ENCODE assay signal across 8 cellular contexts in genomic region chr12:103957865-103958388, GRCh38. TPM values are rescaled to one million over a fixed set of nuclear protein-coding genes. Genes with fewer than 3 reads are reported as not detected.
DNase-seq lines count a peak whose midpoint lies in the region; ATAC-seq, FAIRE-seq and TF ChIP-seq lines count a peak whose summit lies in the region.

No MANE protein-coding gene starts in this region.

- in situ Hi-C loops in GM12878 (cut with MboI) (no loop called here), KBM-7 (cut with MboI; ENCODE audit: low pct_unique_long_range_greater_than_20kb, low sequenced_read_pairs) (no loop called here)

- H3K4me1 ChIP-seq in heart right ventricle (peaks cover 3 to 36% (median 21%) of the 10 kb centered on the region in 9 donors), GM12878 (ENCODE audit: control insufficient read depth, insufficient read depth, low read length) (no peaks in the 10 kb centered on the region; the same call in 1 of the 2 replicates), mucosa of rectum (ENCODE audit: control insufficient read depth in 2 of 2, insufficient read depth in 2 of 2, low read length in 2 of 2) (peaks cover 9 to 16% of the 10 kb centered on the region in 2 donors), vagina (peaks cover 24% of the 10 kb centered on the region)

- SMC1A ChIA-PET in GM12878 (lab: Charles Lee; ENCODE audit: uncharacterized antibody, unreplicated experiment) = interaction anchor here (0.6 to 8.1 kb wide), 5 partner anchors 10 to 147 kb away, joined by 3 to 67 read pairs (median 5); partner anchors contain the start of genes HSP90B1 and TDG

- no peak for DNase-seq in heart right ventricle
- DNase-seq in Right ventricle myocardium superior = no peak
- DNase-seq in GM12878 (ENCODE audit: low read depth, low spot score) = no peak
- no peak for DNase-seq in vagina (ENCODE audit: extremely low spot score in 2 of 2)
- DNase-seq in activated CD8-positive, alpha-beta memory T cell treated with anti-CD3 and anti-CD28 coated beads, Interleukin-2, amount 50 U/mL, for 48 hours = no peak
- no peak for DNase-seq in KBM-7
- no peak for DNase-seq in middle frontal gyrus (ENCODE audit: extremely low spot score, low spot score)

- no peak overlapping the region for H3K4me2 ChIP-seq in GM12878 (ENCODE audit: control insufficient read depth, insufficient read depth)

- no peak overlapping the region for H2AFZ ChIP-seq in GM12878 (ENCODE audit: control insufficient read depth, low read depth, low read length)

- peaks cover 20% of the 10 kb centered on the region for H3K79me2 ChIP-seq in GM12878 (ENCODE audit: control insufficient read depth, insufficient read depth, low read length)

- peaks cover 0 to 25% (median 8%) of the 10 kb centered on the region in 9 donors for H3K36me3 ChIP-seq in heart right ventricle
- peaks cover 3 to 8% of the 10 kb centered on the region in 2 experiments; a peak in 2 of 4 replicates for H3K36me3 ChIP-seq in GM12878 (ENCODE audit: control insufficient read depth in 2 of 2, insufficient read depth in 2 of 2, low read length in 1 of 2)
- peaks cover 12% of the 10 kb centered on the region in 2 donors for H3K36me3 ChIP-seq in mucosa of rectum (ENCODE audit: control insufficient read depth in 2 of 2, insufficient read depth in 2 of 2, low read length in 2 of 2)
- no peaks in the 10 kb centered on the region for H3K36me3 ChIP-seq in vagina

- TF ChIP-seq CTCF in heart right ventricle (IDR thresholded peaks at IDR 0.05) (no peak), GM12878 (IDR thresholded peaks at IDR 0.05 in 2 of 3, conservative IDR thresholded peaks at IDR 0.05 in 1 of 3; ENCODE audit: control insufficient read depth in 2 of 3, extremely low read depth in 1 of 3, insufficient read depth in 1 of 3, low read depth in 3 of 3, low read length in 3 of 3) (no peak), vagina (IDR thresholded peaks at IDR 0.05) (no peak)

- RAD21 ChIA-PET in GM12878 (lab: Charles Lee; ENCODE audit: unreplicated experiment) = interaction anchor here (2.6 kb wide), 1 partner anchor 8 kb away, joined by 34 read pairs; the partner anchor contains the start of gene TDG

- no peaks in the 10 kb centered on the region for H4K20me1 ChIP-seq in GM12878 (ENCODE audit: control insufficient read depth, insufficient read depth)

- peak overlapping the region; percentile 88 for H3K9ac ChIP-seq in GM12878 (ENCODE audit: control insufficient read depth, insufficient read depth, low read length)
- H3K9ac ChIP-seq in mucosa of rectum (ENCODE audit: low read depth in 1 of 2, low read length in 2 of 2) = peak overlapping the region in 1 of 2 donors; percentile 82

- TF ChIP-seq POLR2A in GM12878 (IDR thresholded peaks at IDR 0.05; ENCODE audit: low read depth, low read length) (no peak), vagina (IDR thresholded peaks at IDR 0.05) (no peak)

- ATAC-seq in heart right ventricle (no peak), Right ventricle myocardium superior (ENCODE audit: poor library complexity) (no peak), GM12878 (no peak)

- peak overlapping the region; percentile 86 to 97 (median 95) for H3K27ac ChIP-seq in heart right ventricle
- H3K27ac ChIP-seq in GM12878 (ENCODE audit: control insufficient read depth, insufficient read depth) = no peak overlapping the region
- H3K27ac ChIP-seq in mucosa of rectum (ENCODE audit: low read depth in 2 of 2, low read length in 2 of 2) = peak overlapping the region; percentile 78 to 93
- peak overlapping the region; percentile 90 for H3K27ac ChIP-seq in vagina

- H3K27me3 ChIP-seq in heart right ventricle (no peaks in the 10 kb centered on the region), GM12878 (replicated peaks in 1 of 2; ENCODE audit: control insufficient read depth in 2 of 2, insufficient read depth in 2 of 2, low read length in 1 of 2) (no peaks in the 10 kb centered on the region), mucosa of rectum (ENCODE audit: control insufficient read depth in 2 of 2, insufficient read depth in 2 of 2, low read length in 2 of 2) (no peaks in the 10 kb centered on the region), vagina (no peaks in the 10 kb centered on the region)

- intact Hi-C loops in heart right ventricle (cut with DNase I) = loop anchor here in 6 of 10 donors (1.0 to 10.0 kb wide), 7 partner anchors 7 to 147 kb away; partner anchors contain the start of genes HSP90B1 (in 3 of the 6), TDG (in 3 of the 6) and HCFC2 (in 1 of the 6)
- intact Hi-C loops in Right ventricle myocardium superior (cut with DNase I) = no loop called here
- intact Hi-C loops in GM12878 (cut with micrococcal nuclease; ENCODE audit: unreplicated experiment) = loop anchor here (1.0 kb wide), 1 partner anchor 7 kb away; the partner anchor contains the start of gene TDG
- intact Hi-C loops in vagina (cut with DNase I) = no loop called here

- no peak for FAIRE-seq in GM12878 (lab: Jason Lieb, UNC)

- TF ChIP-seq EP300 in GM12878 (IDR thresholded peaks at IDR 0.05; ENCODE audit: borderline replicate concordance in 1 of 2, control insufficient read depth in 1 of 2, low read depth in 2 of 2, low read length in 2 of 2) = no peak

- H3K9me3 ChIP-seq in heart right ventricle (no peaks in the 10 kb centered on the region), GM12878 (replicated peaks; ENCODE audit: control insufficient read depth, insufficient read depth, low read length) (no peaks in the 10 kb centered on the region), mucosa of rectum (ENCODE audit: control insufficient read depth in 2 of 2, low read length in 2 of 2) (no peaks in the 10 kb centered on the region), vagina (no peaks in the 10 kb centered on the region)

- POLR2A ChIA-PET in GM12878 (lab: Charles Lee) = interaction anchor here (0.6 kb wide), 1 partner anchor 522 kb away, joined by 5 read pairs; no protein-coding TSS in a partner anchor

- CTCF ChIA-PET in GM12878 (lab: Yijun Ruan, JAX) = no interaction called here

- TF ChIP-seq RAD21 in GM12878 (IDR thresholded peaks at IDR 0.05; ENCODE audit: insufficient read depth, low read depth, low read length) = no peak

- WGBS in heart right ventricle, 2 donors = 90 to 91% methylated on average over 7 of the region's 7 CpGs
- WGBS in GM12878 (ENCODE audit: insufficient coverage, insufficient replicate concordance, low lambda C conversion rate, missing lambda C conversion rate) = over 99% methylated on average over 7 of the region's 7 CpGs

- no TSS peak for BruUV-seq in GM12878 (replicated peaks; lab: Mats Ljungman, UMichigan)

- peak overlapping the region in 9 of 10 donors; percentile 68 to 97 (median 89) for H3K4me3 ChIP-seq in heart right ventricle
- H3K4me3 ChIP-seq in GM12878 = peak overlapping the region; percentile 80; the same call in 1 of the 2 replicates
- H3K4me3 ChIP-seq in mucosa of rectum (ENCODE audit: low read length in 2 of 2) = peak overlapping the region; percentile 79 to 81
- peak overlapping the region; percentile 65 to 84 for H3K4me3 ChIP-seq in vagina

RNA-seq across cellular contexts. Expression of gene TDG, which starts 7.7 kb away (rescaled TPM):
- total RNA-seq in heart right ventricle (10 to 100 TPM in 8 of 10 donors, 1 to 10 TPM in 2; 8.7 to 17.4 (median 11.7) TPM), Right ventricle myocardium superior (10.2 TPM), GM12878 (2014; rRNA removed) (47.5 and 57.8 TPM in 2 replicates), GM12878 (2014; rRNA removed; fragmentation: Illumina TruSeq; extraction: Trizol) (53.7 and 56.3 TPM in 2 replicates), GM12878 (2021) (46.7 and 51.9 TPM in 2 replicates), vagina (24.6 TPM)
- polyA plus RNA-seq in heart right ventricle (10 to 100 TPM in 1 of 2 donors, 1 to 10 TPM in 1; 9.4 to 12.5 TPM), GM12878 (2011; rRNA removed) (47.5 and 72.3 TPM in 2 replicates), GM12878 (2014; fragmentation: Illumina TruSeq; extraction: Trizol) (63.6 and 70.5 TPM in 2 replicates), GM12878 (2014; fragmentation: Nextera tagmentation; extraction: Ambion mirVana) (10 to 100 TPM; 29.7 to 33.7 TPM), GM12878 (2014; rRNA removed) (44.0 and 50.5 TPM in 2 replicates), GM12878 (2016; fragmentation: Nextera tagmentation; extraction: Ambion mirVana) (10 to 100 TPM; 63.2 to 68.8 TPM)
- total RNA-seq in GM12878 (2013; cell fraction: nucleolus; rRNA removed) = 63.4 and 64.9 TPM in 2 replicates
- polyA plus RNA-seq in GM12878 (2011; ENCODE audit: low read depth) = 15.8 TPM
- polyA plus RNA-seq in GM12878 (2011; cell fraction: cytosol; rRNA removed) = 17.1 and 17.3 TPM in 2 replicates
- polyA plus RNA-seq in GM12878 (2011; cell fraction: nucleus; rRNA removed) = 58.2 and 62.0 TPM in 2 replicates
- 24.3 and 25.7 TPM in 2 replicates for polyA plus RNA-seq in GM12878 (2012)
- 21.7 and 30.6 TPM in 2 replicates for polyA minus RNA-seq in GM12878 (2011; rRNA and poly(A)+ RNA removed)
- 14.6 and 15.5 TPM in 2 replicates for polyA minus RNA-seq in GM12878 (2011; cell fraction: cytosol; rRNA and poly(A)+ RNA removed)
- polyA minus RNA-seq in GM12878 (2011; cell fraction: nucleus; rRNA and poly(A)+ RNA removed) = 17.8 and 21.0 TPM in 2 replicates

RNA-seq across cellular contexts. Expression of gene HSP90B1, which starts 27.7 kb away (rescaled TPM):
- total RNA-seq in heart right ventricle (100 to 1,000 TPM; 235 to 487 (median 297) TPM), Right ventricle myocardium superior (353 TPM), GM12878 (2014; rRNA removed) (298 and 306 TPM in 2 replicates), GM12878 (2014; rRNA removed; fragmentation: Illumina TruSeq; extraction: Trizol) (644 and 702 TPM in 2 replicates), GM12878 (2021) (511 and 557 TPM in 2 replicates), vagina (222 TPM)
- polyA plus RNA-seq in heart right ventricle (1,000 to 10,000 TPM in 1 of 2 donors, 100 to 1,000 TPM in 1; 203 to 1,021 TPM), GM12878 (2011; rRNA removed) (443 and 639 TPM in 2 replicates), GM12878 (2014; fragmentation: Illumina TruSeq; extraction: Trizol) (715 and 780 TPM in 2 replicates), GM12878 (2014; fragmentation: Nextera tagmentation; extraction: Ambion mirVana) (100 to 1,000 TPM; 254 to 414 TPM), GM12878 (2014; rRNA removed) (495 and 564 TPM in 2 replicates), GM12878 (2016; fragmentation: Nextera tagmentation; extraction: Ambion mirVana) (100 to 1,000 TPM; 936 to 968 TPM)
- 492 and 493 TPM in 2 replicates for total RNA-seq in GM12878 (2013; cell fraction: nucleolus; rRNA removed)
- polyA plus RNA-seq in GM12878 (2011; ENCODE audit: low read depth) = 428 TPM
- polyA plus RNA-seq in GM12878 (2011; cell fraction: cytosol; rRNA removed) = 135 and 136 TPM in 2 replicates
- 477 and 595 TPM in 2 replicates for polyA plus RNA-seq in GM12878 (2011; cell fraction: nucleus; rRNA removed)
- polyA plus RNA-seq in GM12878 (2012) = 568 and 601 TPM in 2 replicates
- 148 and 211 TPM in 2 replicates for polyA minus RNA-seq in GM12878 (2011; rRNA and poly(A)+ RNA removed)
- 90.8 and 99.4 TPM in 2 replicates for polyA minus RNA-seq in GM12878 (2011; cell fraction: cytosol; rRNA and poly(A)+ RNA removed)
- 145 and 205 TPM in 2 replicates for polyA minus RNA-seq in GM12878 (2011; cell fraction: nucleus; rRNA and poly(A)+ RNA removed)

Comparison
In these comparisons a context has a peak if more than half of its experiments do, and no peak if none do; other contexts are left out.
1. intact Hi-C loops: an anchor here in heart right ventricle (1.0 to 10.0 kb wide) and GM12878 (1.0 kb wide); none called in Right ventricle myocardium superior and vagina.